3 cellular contexts compared by ENCODE assay signal in the genomic region with DNA sequence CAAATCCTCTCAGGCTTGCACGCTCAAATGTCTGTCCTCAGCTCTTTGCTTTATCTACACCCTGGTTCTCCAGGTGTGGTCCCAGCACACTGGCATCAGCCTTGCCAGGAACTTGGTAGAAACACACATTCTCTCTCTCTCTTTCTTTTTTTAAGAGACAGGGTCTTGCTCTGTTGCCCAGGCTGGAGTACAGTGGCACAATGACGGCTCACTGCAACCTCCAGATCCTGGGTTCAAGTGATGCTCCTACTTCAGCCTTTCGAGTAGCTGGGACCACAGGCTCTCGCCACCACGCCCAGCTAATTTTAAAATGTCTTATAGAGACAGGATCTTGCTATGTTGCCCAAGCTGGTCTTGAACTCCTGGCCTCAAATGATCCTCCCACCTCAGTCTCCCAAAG.
TF ChIP-seq lines count a peak whose summit lies in the region.

No MANE protein-coding gene starts in this region.

TF ChIP-seq in HEK293, 187 proteins besides CTCF, POLR2A, EP300 and RAD21:
- TF ChIP-seq ZFP41 (tag by site-specific recombination; IDR thresholded peaks at IDR 0.05; ENCODE audit: borderline replicate concordance), result no peak
- no peak for TF ChIP-seq ZNF664 (tag by site-specific recombination; IDR thresholded peaks at IDR 0.05)
- TF ChIP-seq ZNF121 (tag by site-specific recombination; IDR thresholded peaks at IDR 0.05), result peak; percentile 77
- no peak for TF ChIP-seq EGR2 (tag by site-specific recombination; IDR thresholded peaks at IDR 0.05; ENCODE audit: low read depth)

TF ChIP-seq in K562, 482 proteins besides CTCF, POLR2A, EP300 and RAD21:
- TF ChIP-seq ZNF121 (CRISPR knock-in tag; conservative IDR thresholded peaks at IDR 0.05), result peak; percentile 55; the same call in 1 of the 2 replicates
- 0 out of 2 replicates have a peak, but pooled peaks have one; percentile 10 for TF ChIP-seq BCOR (IDR thresholded peaks at IDR 0.05)
- no peak for TF ChIP-seq NFE2L1 (tag; IDR thresholded peaks at IDR 0.05; ENCODE audit: borderline replicate concordance, low read depth)

TF ChIP-seq in GM12891, 5 proteins besides CTCF, POLR2A, EP300 and RAD21:
- no peak for TF ChIP-seq TAF1 (IDR thresholded peaks at IDR 0.05; ENCODE audit: low read depth, low read length)
- no peak for TF ChIP-seq POLR2AphosphoS5 (IDR thresholded peaks at IDR 0.05; ENCODE audit: low read depth, low read length)
- no peak for TF ChIP-seq PAX5 (IDR thresholded peaks at IDR 0.05; ENCODE audit: insufficient read depth, low read length, severe bottlenecking)
- TF ChIP-seq SPI1 (IDR thresholded peaks at IDR 0.05; ENCODE audit: low read depth, low read length), result no peak
- no peak for TF ChIP-seq POU2F2 (IDR thresholded peaks at IDR 0.05; ENCODE audit: low read depth, low read length)
